In the genomic region with DNA sequence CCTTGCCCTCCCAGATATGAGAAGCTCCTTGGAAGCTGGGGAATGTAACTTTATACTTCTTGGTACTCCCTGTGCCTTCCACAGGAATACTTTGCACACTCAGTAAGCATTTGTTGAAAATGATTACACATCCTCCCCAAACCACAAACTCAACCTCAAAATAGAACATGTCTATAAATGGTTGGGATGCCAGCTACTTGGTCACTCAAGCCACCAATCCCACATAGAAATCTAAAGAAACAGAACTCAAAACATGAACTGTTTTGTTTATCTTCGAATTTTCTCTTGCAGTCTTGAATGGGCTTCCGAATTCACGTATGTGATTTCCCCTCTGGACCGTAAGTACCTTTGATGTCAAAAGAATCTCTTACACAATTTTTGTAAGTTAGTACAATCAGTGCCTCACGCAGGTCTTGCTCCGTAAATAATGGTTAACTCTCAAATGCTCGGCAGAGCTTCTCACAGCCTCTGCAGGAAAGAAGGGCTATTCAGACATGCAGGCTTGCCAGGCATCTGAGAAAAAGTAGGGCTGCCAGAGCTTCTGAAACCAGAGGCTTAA, we compare ENCODE assay signal across 9 cellular contexts. TPM values are rescaled to one million over a fixed set of nuclear protein-coding genes. Genes with fewer than 3 reads are reported as not detected.
DNase-seq lines count a peak whose midpoint lies in the region; ATAC-seq, FAIRE-seq and TF ChIP-seq lines count a peak whose summit lies in the region.
"Had no signal": no experiment of that assay in that cellular context is flagged by ENCODE, and none has a peak within 500 bp of the region (broad histone marks: within the 10 kb centered on the region; RNA-seq: fewer than 3 reads in every experiment).

No MANE protein-coding gene starts in this region.

- H3K9me3 ChIP-seq in muscle layer of duodenum (ENCODE audit: control insufficient read depth in 1 of 2, low read length in 2 of 2), result no peaks in the 10 kb centered on the region
- H3K9me3 ChIP-seq in A673 (ENCODE audit: low read depth, low read length, poor library complexity, severe bottlenecking), result no peaks in the 10 kb centered on the region

- no peak for FAIRE-seq in bronchial epithelial cell (lab: Jason Lieb, UNC)

- peaks cover 12 to 18% of the 10 kb centered on the region in 2 donors for H3K4me1 ChIP-seq in muscle layer of duodenum (ENCODE audit: control insufficient read depth in 1 of 2, insufficient read depth in 2 of 2, low read length in 2 of 2)
- H3K4me1 ChIP-seq in A673 (ENCODE audit: insufficient read depth, low read length, poor library complexity, severe bottlenecking), result no peaks in the 10 kb centered on the region

- no peak for TF ChIP-seq CTCF in bronchial epithelial cell (IDR thresholded peaks at IDR 0.05; ENCODE audit: insufficient read depth, low read length, severe bottlenecking)
- TF ChIP-seq CTCF in A673 (conservative IDR thresholded peaks at IDR 0.05; ENCODE audit: low read depth, low read length), result no peak

- ATAC-seq in GM19463 (IDR thresholded peaks at IDR 0.05; ENCODE audit: unreplicated experiment), result no peak

- BruUV-seq in A673 (replicated peaks; lab: Mats Ljungman, UMichigan), result no TSS peak

- no peaks in the 10 kb centered on the region for H3K27me3 ChIP-seq in bronchial epithelial cell (ENCODE audit: control insufficient read depth, insufficient read depth, low read length)
- no peaks in the 10 kb centered on the region for H3K27me3 ChIP-seq in muscle layer of duodenum (ENCODE audit: low read depth, low read length)
- no peaks in the 10 kb centered on the region for H3K27me3 ChIP-seq in A673 (replicated peaks; ENCODE audit: insufficient read depth, low read depth, low read length, poor library complexity)

- DNase-seq in AG08395 (ENCODE audit: low spot score) (peak; percentile 80), M059J (ENCODE audit: low read depth) (peak; percentile 97), bronchial epithelial cell (ENCODE audit: low read depth) (peak; percentile 77), NCI-H2081 treated with DMSO at 0.1 percent for 48 hours (lab: John Stamatoyannopoulos, UW) (no peak), T1000 (lab: John Stamatoyannopoulos, UW) (no peak), A673 (ENCODE audit: low spot score) (no peak)

- H3K27ac ChIP-seq in muscle layer of duodenum (ENCODE audit: low read length) (peak overlapping the region; percentile 97), A673 (ENCODE audit: low read depth, low read length, poor library complexity, severe bottlenecking) (no peak overlapping the region)
- H3K27ac ChIP-seq: SK-N-MC had no signal

- H3K4me3 ChIP-seq in bronchial epithelial cell (ENCODE audit: low read depth, low read length), result no peak overlapping the region
- H3K4me3 ChIP-seq in muscle layer of duodenum (ENCODE audit: low read depth in 1 of 2, low read length in 2 of 2), result peak overlapping the region in 1 of 2 donors; percentile 21
- H3K4me3 ChIP-seq in A673 (ENCODE audit: low read depth, low read length, poor library complexity, severe bottlenecking), result no peak overlapping the region
- H3K4me3 ChIP-seq: SK-N-MC had no signal

- POLR2A ChIA-PET in A673 (lab: Charles Lee; ENCODE audit: low non-redundant PET), result no interaction called here

- H3K36me3 ChIP-seq in bronchial epithelial cell (ENCODE audit: control insufficient read depth, insufficient read depth, low read length) (no peaks in the 10 kb centered on the region), muscle layer of duodenum (ENCODE audit: control insufficient read depth in 1 of 2, insufficient read depth in 2 of 2, low read length in 2 of 2) (peaks cover 4 to 21% of the 10 kb centered on the region in 2 donors), A673 (ENCODE audit: insufficient read depth, low read length, poor library complexity, severe bottlenecking) (no peaks in the 10 kb centered on the region)

- CTCF ChIA-PET in A673 (lab: Charles Lee), result no interaction called here

- intact Hi-C loops in A673 (cut with micrococcal nuclease; ENCODE audit: unreplicated experiment), result no loop called here

RNA-seq across cellular contexts. Expression of gene SORT1, which starts 26.9 kb away (rescaled TPM):
- total RNA-seq in M059J (2014; rRNA removed; shearing (Covaris generic)), result 22.0 and 28.3 TPM in 2 replicates
- 7.9 and 31.1 TPM in 2 replicates for total RNA-seq in bronchial epithelial cell
- 52.4 and 56.5 TPM in 2 replicates for total RNA-seq in A673 (2021)

RNA-seq across cellular contexts. Expression of gene PSMA5, which starts 55.5 kb away (rescaled TPM):
- 119 and 162 TPM in 2 replicates for total RNA-seq in M059J (2014; rRNA removed; shearing (Covaris generic))
- total RNA-seq in bronchial epithelial cell (31.0 and 42.9 TPM in 2 replicates), A673 (2021) (189 and 201 TPM in 2 replicates)

Comparison
In these comparisons a context has a peak if more than half of its experiments do, and no peak if none do; other contexts are left out.
1. DNase-seq: peak in AG08395 (single experiment), M059J (single experiment) and bronchial epithelial cell (single experiment); none in NCI-H2081 treated with DMSO at 0.1 percent for 48 hours (single experiment), T1000 (single experiment) and A673 (single experiment).